8 cellular contexts compared by ENCODE assay signal in the genomic region with DNA sequence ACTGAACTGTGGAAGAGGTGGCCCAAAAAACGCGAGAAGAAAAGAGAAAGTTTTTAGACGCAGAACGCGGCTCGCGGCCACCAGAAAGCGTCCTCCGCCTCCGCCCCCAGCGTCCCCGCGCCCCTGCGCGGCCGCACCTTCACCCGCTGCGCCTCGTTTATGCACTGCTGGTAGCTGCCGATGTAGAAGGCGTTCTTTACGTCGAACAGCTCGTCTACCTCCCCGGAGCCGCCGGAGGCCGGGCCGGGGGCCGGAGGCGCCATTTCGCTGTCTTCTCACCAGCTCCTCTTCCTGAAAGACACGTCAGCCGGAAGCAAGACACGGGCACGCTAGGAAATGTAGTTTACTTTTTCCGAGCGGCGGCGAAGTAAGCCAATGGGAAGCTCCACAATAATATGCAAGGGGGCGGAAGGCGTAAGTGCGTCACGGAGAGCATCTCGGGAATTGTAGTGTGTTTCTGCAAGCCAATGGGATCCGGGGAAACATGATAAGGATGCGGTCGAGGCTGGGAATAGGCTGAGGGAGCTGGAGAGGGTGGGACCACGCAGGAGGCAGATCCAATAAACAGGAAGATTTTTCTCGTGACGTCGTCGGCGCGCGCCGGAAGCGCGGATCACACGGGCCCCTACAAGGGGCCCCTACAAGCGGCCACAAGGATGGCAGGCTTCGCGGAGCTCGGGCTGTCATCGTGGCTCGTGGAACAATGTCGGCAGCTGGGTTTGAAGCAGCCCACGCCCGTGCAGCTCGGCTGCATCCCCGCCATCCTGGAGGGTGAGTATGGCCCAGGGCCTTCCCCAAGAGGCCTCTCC.
DNase-seq lines count a peak whose midpoint lies in the region; ATAC-seq lines count a peak whose summit lies in the region.

A gene (minus strand): TSS at position 302 of the 809 bp plus-strand sequence. CDS start 39 bp downstream, at position 263.
A gene with protein sequence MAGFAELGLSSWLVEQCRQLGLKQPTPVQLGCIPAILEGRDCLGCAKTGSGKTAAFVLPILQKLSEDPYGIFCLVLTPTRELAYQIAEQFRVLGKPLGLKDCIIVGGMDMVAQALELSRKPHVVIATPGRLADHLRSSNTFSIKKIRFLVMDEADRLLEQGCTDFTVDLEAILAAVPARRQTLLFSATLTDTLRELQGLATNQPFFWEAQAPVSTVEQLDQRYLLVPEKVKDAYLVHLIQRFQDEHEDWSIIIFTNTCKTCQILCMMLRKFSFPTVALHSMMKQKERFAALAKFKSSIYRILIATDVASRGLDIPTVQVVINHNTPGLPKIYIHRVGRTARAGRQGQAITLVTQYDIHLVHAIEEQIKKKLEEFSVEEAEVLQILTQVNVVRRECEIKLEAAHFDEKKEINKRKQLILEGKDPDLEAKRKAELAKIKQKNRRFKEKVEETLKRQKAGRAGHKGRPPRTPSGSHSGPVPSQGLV (plus strand): TSS at position 630 of the 809 bp plus-strand sequence. CDS start 27 bp downstream, at position 657.

- ATAC-seq in GM19023 (IDR thresholded peaks at IDR 0.05; ENCODE audit: unreplicated experiment) (peak; percentile 93), HG03280 (IDR thresholded peaks at IDR 0.05; ENCODE audit: unreplicated experiment) (peak; percentile 94)
- ATAC-seq in central memory CD8-positive, alpha-beta T cell (replicated peaks; ENCODE audit: extremely low read depth, poor library complexity, severe bottlenecking): peak; percentile 92

- peaks cover 36% of the 10 kb centered on the region for H3K4me1 Mint-ChIP-seq in central memory CD8-positive, alpha-beta T cell

- H3K4me3 Mint-ChIP-seq in central memory CD8-positive, alpha-beta T cell: peak within 1 kb of the TSS; percentile 79

- H3K36me3 Mint-ChIP-seq in central memory CD8-positive, alpha-beta T cell (ENCODE audit: insufficient read depth): peaks cover 31% of the 10 kb centered on the region

- peak; percentile 99 for DNase-seq in AG08396 (ENCODE audit: low spot score)
- DNase-seq in NCI-H446 (lab: John Stamatoyannopoulos, UW): peak; percentile 99
- peak; percentile 98 for DNase-seq in activated CD4-positive, CD25-positive, alpha-beta regulatory T cell treated with anti-CD3 and anti-CD28 coated beads, Interleukin-2, amount 50 U/mL, for 16 hours (ENCODE audit: low read depth, low spot score)
- peak; percentile 94 to 98 for DNase-seq in central memory CD8-positive, alpha-beta T cell (ENCODE audit: low spot score in 2 of 2)
- DNase-seq in iris pigment epithelial cell (ENCODE audit: low read depth): peak; percentile 100
- peak; percentile 97 to 98 for DNase-seq in stimulated activated CD4-positive, alpha-beta T cell treated with anti-CD3 and anti-CD28 coated beads, Interleukin-12 subunit alpha, Interleukin-12 subunit beta, amount 100 ng/mL, for 24 hours (ENCODE audit: low read depth in 2 of 2)

- peak within 1 kb of the TSS; percentile 81 for H3K27ac Mint-ChIP-seq in central memory CD8-positive, alpha-beta T cell (ENCODE audit: low read depth)

- H3K27me3 Mint-ChIP-seq in central memory CD8-positive, alpha-beta T cell: no peaks in the 10 kb centered on the region

- no peaks in the 10 kb centered on the region for H3K9me3 Mint-ChIP-seq in central memory CD8-positive, alpha-beta T cell

Comparison
In these comparisons a context has a peak if more than half of its experiments do, and no peak if none do; other contexts are left out.
1. Peak in every context shown above with its lines: DNase-seq and ATAC-seq.